In the genomic region with DNA sequence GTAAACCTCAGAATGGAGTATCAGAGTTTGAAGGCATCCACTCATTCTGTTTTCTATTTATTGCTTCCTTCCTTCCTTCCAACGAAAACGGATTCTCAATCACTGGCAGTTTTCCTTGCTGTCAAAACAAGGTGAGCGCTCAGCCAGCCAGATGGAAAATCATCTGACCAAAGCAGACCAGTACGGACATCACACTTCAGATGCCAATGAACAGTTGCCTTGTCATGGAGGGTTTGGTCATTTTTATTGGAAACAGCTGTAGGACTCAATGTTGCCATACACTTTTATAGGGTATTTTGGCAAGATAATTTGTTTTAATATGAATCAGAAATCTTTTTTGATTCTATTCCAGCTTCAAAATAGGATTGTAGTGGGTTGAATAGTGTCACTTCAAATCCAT, we compare ENCODE assay signal across 1 cellular context.
TF ChIP-seq lines count a peak whose summit lies in the region.

No MANE protein-coding gene starts in this region.

TF ChIP-seq in H1, 55 proteins besides CTCF, POLR2A, EP300 and RAD21 (continued from another document):
- TF ChIP-seq PHF8 (conservative IDR thresholded peaks at IDR 0.05; ENCODE audit: low read depth, low read length): no peak
- TF ChIP-seq SIX5 (IDR thresholded peaks at IDR 0.05; ENCODE audit: low read depth, low read length): no peak
- no peak for TF ChIP-seq CEBPB (IDR thresholded peaks at IDR 0.05; ENCODE audit: low read depth, low read length)
- no peak for TF ChIP-seq EZH2 (IDR thresholded peaks at IDR 0.05; ENCODE audit: low read depth, low read length, severe bottlenecking)
- no peak for TF ChIP-seq TAF7 (optimal IDR thresholded peaks at IDR 0.05; ENCODE audit: borderline replicate concordance, low read depth, low read length)
- no peak for TF ChIP-seq CBX8 (IDR thresholded peaks at IDR 0.05; ENCODE audit: borderline replicate concordance, low read depth, low read length)
